ENCODE assay signal across 15 cellular contexts in the genomic region with DNA sequence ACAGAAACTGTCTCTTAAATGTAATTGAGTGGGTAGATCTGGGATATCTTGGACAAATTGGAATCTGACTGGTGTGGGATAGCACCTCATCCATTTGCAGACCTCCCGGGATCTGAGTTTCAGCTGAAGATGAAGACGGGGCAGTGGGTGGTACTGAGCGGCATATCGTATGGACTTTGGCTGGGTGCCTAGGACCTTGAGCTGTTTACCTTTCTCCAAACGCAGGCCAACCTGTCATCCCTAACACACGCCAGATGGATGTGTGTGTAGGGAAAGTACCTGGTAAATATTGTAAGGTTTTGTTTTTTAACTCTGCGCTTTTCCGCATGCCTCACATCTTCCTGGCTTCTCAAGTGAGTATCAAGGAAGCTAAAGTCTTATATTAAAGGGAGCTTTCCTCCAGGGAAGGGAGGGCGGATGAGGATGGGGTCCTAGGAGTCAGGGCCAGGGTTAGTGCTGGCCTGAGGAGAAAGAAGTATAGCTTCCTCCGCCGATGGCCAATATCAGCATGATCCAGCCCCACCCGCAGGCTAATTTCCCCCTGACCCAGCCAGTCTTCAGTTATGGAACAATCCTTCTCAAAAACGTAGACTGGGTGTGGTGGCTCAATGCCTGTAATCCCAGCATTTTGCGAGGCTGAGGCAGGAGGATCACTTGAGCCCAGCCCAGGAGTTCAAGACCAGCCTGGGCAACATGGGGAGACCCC. TPM values are rescaled to one million over a fixed set of nuclear protein-coding genes. Genes with fewer than 3 reads are reported as not detected.
DNase-seq lines count a peak whose midpoint lies in the region; ATAC-seq and FAIRE-seq lines count a peak whose summit lies in the region.
"Had no signal": no experiment of that assay in that cellular context is flagged by ENCODE, and none has a peak within 500 bp of the region (broad histone marks: within the 10 kb centered on the region; RNA-seq: fewer than 3 reads in every experiment).

No MANE protein-coding gene starts in this region.

- no peaks in the 10 kb centered on the region for H3K27me3 ChIP-seq in small intestine (ENCODE audit: control insufficient read depth in 2 of 2, insufficient read depth in 2 of 2, low read length in 2 of 2)
- H3K27me3 ChIP-seq: tibial artery had no signal

- 15 to 61% (median 27%) methylated on average over 14 of the region's 14 CpGs for WGBS in small intestine, 3 donors

- H3K27ac ChIP-seq in epithelial cell of prostate (no peak overlapping the region), small intestine (ENCODE audit: low read depth in 1 of 2, low read length in 1 of 2) (peak overlapping the region; percentile 38 to 91)

- H3K36me3 ChIP-seq in small intestine (ENCODE audit: control insufficient read depth in 2 of 2, insufficient read depth in 2 of 2, low read length in 2 of 2) = peaks cover 0 to 1% of the 10 kb centered on the region in 2 donors

- no peak overlapping the region for H3K4me3 ChIP-seq in small intestine (ENCODE audit: low read depth in 1 of 2, low read length in 2 of 2)

- FAIRE-seq in small intestine (lab: Jason Lieb, UNC) (no peak), urothelium cell line (lab: Jason Lieb, UNC) (no peak)
- FAIRE-seq: A204.1, GM18507 had no signal

- ATAC-seq in GM21529 (IDR thresholded peaks at IDR 0.05; ENCODE audit: unreplicated experiment) (no peak), HG02798 (IDR thresholded peaks at IDR 0.05; ENCODE audit: poor library complexity, unreplicated experiment) (no peak)
- ATAC-seq: sciatic nerve had no signal

- peaks cover 8% of the 10 kb centered on the region in 2 donors for H3K4me1 ChIP-seq in small intestine (ENCODE audit: control insufficient read depth in 2 of 2, insufficient read depth in 1 of 2, low read depth in 1 of 2, low read length in 1 of 2)

- H3K9me3 ChIP-seq in small intestine (ENCODE audit: control insufficient read depth, low read depth) = no peaks in the 10 kb centered on the region
- H3K9me3 ChIP-seq: SK-N-SH, tibial artery had no signal

- DNase-seq in NCI-H748 (lab: John Stamatoyannopoulos, UW; ENCODE audit: unreplicated experiment) (peak; percentile 11), NCI-H748 treated with DMSO at 0.1 percent for 48 hours (lab: John Stamatoyannopoulos, UW) (no peak), NCI-H2081 treated with DMSO at 0.1 percent for 48 hours (lab: John Stamatoyannopoulos, UW) (peak; percentile 12), epithelial cell of prostate (ENCODE audit: low read depth, low spot score) (peak; percentile 48), small intestine (peak; percentile 84), urothelium cell line (ENCODE audit: low spot score) (no peak)
- DNase-seq: erythroblast, Kasumi-1, tibial artery had no signal

RNA-seq across cellular contexts. Expression of gene ATP8B2, which starts 26.2 kb away (rescaled TPM):
- polyA plus RNA-seq in small intestine = 10 to 100 TPM; 13.8 to 19.7 (median 16.0) TPM

RNA-seq across cellular contexts. Expression of gene AQP10, which starts 30.6 kb away (rescaled TPM):
- polyA plus RNA-seq in small intestine = 100 to 1,000 TPM in 1 of 3 donors, 10 to 100 TPM in 1, 1 to 10 TPM in 1; 2.9 to 103 (median 42.0) TPM

RNA-seq across cellular contexts. Expression of gene IL6R, which starts 53.6 kb away (rescaled TPM):
- 10 to 100 TPM; 10.7 to 21.2 (median 11.6) TPM for polyA plus RNA-seq in small intestine

Comparison
In these comparisons a context has a peak if more than half of its experiments do, and no peak if none do; other contexts are left out.
1. DNase-seq: peak in NCI-H748 (single experiment), NCI-H2081 treated with DMSO at 0.1 percent for 48 hours (single experiment), epithelial cell of prostate (single experiment) and small intestine (single experiment); none in NCI-H748 treated with DMSO at 0.1 percent for 48 hours (single experiment) and urothelium cell line (single experiment).